Comparison of ENCODE assay signal across 8 cellular contexts in genomic region chr1:183635606-183636333, GRCh38. TPM values are rescaled to one million over a fixed set of nuclear protein-coding genes. Genes with fewer than 3 reads are reported as not detected.
DNase-seq lines count a peak whose midpoint lies in the region; ATAC-seq and TF ChIP-seq lines count a peak whose summit lies in the region.

Gene ARPC5, minus strand, starts transcription at chr1:183635783. Its CDS starts 124 bp downstream, at chr1:183635659.

- peaks cover 1 to 5% of the 10 kb centered on the region in 2 donors for H3K4me1 ChIP-seq in lung (ENCODE audit: control insufficient read depth in 2 of 2, insufficient read depth in 2 of 2, low read length in 2 of 2)

- no peaks in the 10 kb centered on the region for H3K27me3 Mint-ChIP-seq in CD4-positive, alpha-beta T cell

- H3K36me3 ChIP-seq in lung (ENCODE audit: control insufficient read depth in 2 of 2, insufficient read depth in 2 of 2, low read length in 2 of 2), result peaks cover 0 to under 1% of the 10 kb centered on the region in 2 donors

- H3K9me3 ChIP-seq in CD4-positive, alpha-beta T cell (ENCODE audit: control insufficient read depth, low read length), result no peaks in the 10 kb centered on the region
- no peaks in the 10 kb centered on the region for H3K9me3 ChIP-seq in lung (ENCODE audit: control insufficient read depth in 2 of 2, insufficient read depth in 1 of 2, low read length in 1 of 2)

- no peaks in the 10 kb centered on the region for H3K27me3 ChIP-seq in CD4-positive, alpha-beta T cell (ENCODE audit: control insufficient read depth, insufficient read depth, low read length)
- H3K27me3 ChIP-seq in lung (ENCODE audit: control insufficient read depth, insufficient read depth), result no peaks in the 10 kb centered on the region

- H3K27ac Mint-ChIP-seq in CD4-positive, alpha-beta T cell, result peak within 1 kb of the TSS; percentile 94

- no peak for TF ChIP-seq CTCF in CD4-positive, alpha-beta T cell (IDR thresholded peaks at IDR 0.05)
- TF ChIP-seq CTCF in lung (IDR thresholded peaks at IDR 0.05; ENCODE audit: control extremely low read depth, extremely low read depth), result no peak

- no peaks in the 10 kb centered on the region for H3K9me3 Mint-ChIP-seq in CD4-positive, alpha-beta T cell

- POLR2A ChIA-PET in CD4-positive, alpha-beta T cell (lab: Charles Lee), result interaction anchor here (0.6 to 1.0 kb wide), 2 partner anchors 54 to 280 kb away, joined by 3 read pairs; no protein-coding TSS in a partner anchor

- WGBS in lung, 2 donors, result 0% methylated on average over 64 to 65 of the region's 65 CpGs

- H3K4me3 Mint-ChIP-seq in CD4-positive, alpha-beta T cell, result peak within 1 kb of the TSS; percentile 100

- peak within 1 kb of the TSS; percentile 61 for H3K27ac ChIP-seq in CD4-positive, alpha-beta T cell (ENCODE audit: low read depth, low read length)
- peak within 1 kb of the TSS; percentile 88 to 99 for H3K27ac ChIP-seq in lung (ENCODE audit: low read depth in 1 of 2, low read length in 1 of 2)

- H3K4me3 ChIP-seq in lung, result peak within 1 kb of the TSS; percentile 95

- peaks cover 30% of the 10 kb centered on the region for H3K36me3 Mint-ChIP-seq in CD4-positive, alpha-beta T cell (ENCODE audit: low read depth)

- CTCF ChIA-PET in CD4-positive, alpha-beta T cell (lab: Charles Lee), result no interaction called here

- peaks cover 51% of the 10 kb centered on the region for H3K4me1 Mint-ChIP-seq in CD4-positive, alpha-beta T cell (ENCODE audit: low read depth)

- DNase-seq in CD4-positive, alpha-beta T cell, result peak; percentile 91 to 96 (median 92)
- peak; percentile 89 for DNase-seq in HS-27A (ENCODE audit: low read depth)
- DNase-seq in NK-92 (lab: John Stamatoyannopoulos, UW; ENCODE audit: unreplicated experiment), result peak; percentile 55
- DNase-seq in activated CD8-positive, alpha-beta memory T cell treated with anti-CD3 and anti-CD28 coated beads for 1 hour (ENCODE audit: extremely low read depth in 1 of 2, low read depth in 1 of 2), result peak; percentile 86 to 91
- peak; percentile 89 for DNase-seq in effector CD4-positive, alpha-beta T cell
- peak; percentile 98 for DNase-seq in lung (ENCODE audit: low spot score)
- peak; percentile 94 to 96 (median 95) for DNase-seq in stimulated activated CD4-positive, alpha-beta T cell treated with anti-CD3 and anti-CD28 coated beads, TNF-alpha, amount 100 ng/mL, for 4 hours (ENCODE audit: low read depth in 3 of 3)

- peak; percentile 88 for ATAC-seq in CD4-positive, alpha-beta T cell (ENCODE audit: poor library complexity)
- ATAC-seq in GM19463 (IDR thresholded peaks at IDR 0.05; ENCODE audit: unreplicated experiment) (peak; percentile 86), lung (ENCODE audit: insufficient read depth, low FRiP score) (peak; percentile 96)

- intact Hi-C loops in CD4-positive, alpha-beta T cell (cut with DNase I, micrococcal nuclease), result loop anchor here (2.0 to 10.0 kb wide), 9 partner anchors 17 to 1601 kb away; partner anchors contain the start of genes APOBEC4 (in 1 of the 2), EDEM3 (in 1 of the 2), RGS16 (in 1 of the 2) and RNF2 (in 1 of the 2)

RNA-seq across cellular contexts. Expression of gene ARPC5, which starts in this region (rescaled TPM):
- total RNA-seq in CD4-positive, alpha-beta T cell, result 10 to 100 TPM; 21.4 to 23.0 TPM
- total RNA-seq in lung, result 100 to 1,000 TPM; 166 to 211 TPM
- 100 to 1,000 TPM; 165 to 266 TPM for polyA plus RNA-seq in lung

Comparison
In these comparisons a context has a peak if more than half of its experiments do, and no peak if none do; other contexts are left out.
1. Peak in every context shown above with its lines: DNase-seq, ATAC-seq, H3K4me3 ChIP-seq and H3K27ac ChIP-seq.
2. RNA of gene ARPC5 (total RNA-seq): 166 to 211 TPM in lung; 21.4 to 23.0 TPM in CD4-positive, alpha-beta T cell; every median in the first group is over 4 times any median in the second.